ENCODE assay signal across 10 cellular contexts in genomic region chr3:109702252-109702651, GRCh38.
DNase-seq lines count a peak whose midpoint lies in the region; ATAC-seq and TF ChIP-seq lines count a peak whose summit lies in the region.
"Had no signal": no experiment of that assay in that cellular context is flagged by ENCODE, and none has a peak within 500 bp of the region (broad histone marks: within the 10 kb centered on the region; RNA-seq: fewer than 3 reads in every experiment).

No MANE protein-coding gene starts in this region.

- H3K4me2 ChIP-seq in BLaER1: peak overlapping the region; percentile 58

- DNase-seq in HK-2 (ENCODE audit: unreplicated experiment) (peak; percentile 24), astrocyte of the spinal cord (ENCODE audit: low read depth, low spot score) (peak; percentile 88), activated gamma-delta T cell treated with Interleukin-2 at 50 U/mL for 16 hours (no peak), heart left ventricle (no peak), CD14-positive monocyte (ENCODE audit: low spot score) (no peak)
- DNase-seq: DMS79 had no signal

- H3K36me3 Mint-ChIP-seq in CD14-positive monocyte: no peaks in the 10 kb centered on the region

- in situ Hi-C loops in astrocyte of the spinal cord (cut with HindIII; ENCODE audit: low sequenced_read_pairs): no loop called here

- no peak overlapping the region for H3K27ac ChIP-seq in BLaER1
- H3K27ac ChIP-seq in heart left ventricle: no peak overlapping the region
- H3K27ac ChIP-seq: SK-N-MC had no signal

- H3K9me3 Mint-ChIP-seq in CD14-positive monocyte: peaks cover 0 to 7% (median 4%) of the 10 kb centered on the region in 7 donors

- H3K9ac ChIP-seq in BLaER1: no peak overlapping the region

- H3K4me3 ChIP-seq in BLaER1: no peak overlapping the region
- H3K4me3 ChIP-seq in astrocyte of the spinal cord (ENCODE audit: low read depth, low read length): no peak overlapping the region
- no peak overlapping the region for H3K4me3 ChIP-seq in heart left ventricle
- H3K4me3 ChIP-seq: SK-N-MC had no signal

- H3K4me1 ChIP-seq in BLaER1 (peaks cover 15% of the 10 kb centered on the region), heart left ventricle (no peaks in the 10 kb centered on the region)

- no peaks in the 10 kb centered on the region for H4K20me1 ChIP-seq in BLaER1

- no peak overlapping the region for H3K27ac Mint-ChIP-seq in CD14-positive monocyte

- no peak overlapping the region for H3K4me3 Mint-ChIP-seq in CD14-positive monocyte

- no peaks in the 10 kb centered on the region for H3K27me3 Mint-ChIP-seq in CD14-positive monocyte (ENCODE audit: low read depth in 3 of 3)

- H3K4me1 Mint-ChIP-seq in CD14-positive monocyte: no peaks in the 10 kb centered on the region

- TF ChIP-seq POLR2A in heart left ventricle (IDR thresholded peaks at IDR 0.05): no peak

- no peaks in the 10 kb centered on the region for H3K27me3 ChIP-seq in BLaER1
- H3K27me3 ChIP-seq in heart left ventricle: no peaks in the 10 kb centered on the region

- WGBS in heart left ventricle, 4 donors: 19 to 48% (median 31%) methylated on average over 1 of the region's 1 CpG

- H3K36me3 ChIP-seq in BLaER1 (no peaks in the 10 kb centered on the region), heart left ventricle (no peaks in the 10 kb centered on the region)

- ATAC-seq in GM21360 (IDR thresholded peaks at IDR 0.05; ENCODE audit: unreplicated experiment): peak; percentile 87
- ATAC-seq in GM18511 (IDR thresholded peaks at IDR 0.05; ENCODE audit: unreplicated experiment): no peak
- ATAC-seq in heart left ventricle: no peak

- H3K9me3 ChIP-seq in BLaER1 (no peaks in the 10 kb centered on the region), heart left ventricle (peaks cover 0 to 7% (median 0%) of the 10 kb centered on the region in 12 donors)

- TF ChIP-seq CTCF in astrocyte of the spinal cord (IDR thresholded peaks at IDR 0.05; ENCODE audit: low read depth, low read length) (no peak), heart left ventricle (IDR thresholded peaks at IDR 0.05) (no peak), CD14-positive monocyte (IDR thresholded peaks at IDR 0.05) (no peak)

- intact Hi-C loops in heart left ventricle (cut with DNase I) (no loop called here), CD14-positive monocyte (cut with micrococcal nuclease) (no loop called here)

Comparison
In these comparisons a context has a peak if more than half of its experiments do, and no peak if none do; other contexts are left out.
1. DNase-seq: peak in HK-2 (single experiment) and astrocyte of the spinal cord (single experiment); none in activated gamma-delta T cell treated with Interleukin-2 at 50 U/mL for 16 hours (single experiment), heart left ventricle (0 of 5) and CD14-positive monocyte (single experiment).